Comparison of ENCODE assay signal across 1 cellular context in genomic region chr22:27627444-27627833, GRCh38.
TF ChIP-seq lines count a peak whose summit lies in the region.

No MANE protein-coding gene starts in this region.

TF ChIP-seq in HepG2, 621 proteins besides CTCF, POLR2A, EP300 and RAD21 (continued from another document and continues in another):
- TF ChIP-seq, protein P1, sequence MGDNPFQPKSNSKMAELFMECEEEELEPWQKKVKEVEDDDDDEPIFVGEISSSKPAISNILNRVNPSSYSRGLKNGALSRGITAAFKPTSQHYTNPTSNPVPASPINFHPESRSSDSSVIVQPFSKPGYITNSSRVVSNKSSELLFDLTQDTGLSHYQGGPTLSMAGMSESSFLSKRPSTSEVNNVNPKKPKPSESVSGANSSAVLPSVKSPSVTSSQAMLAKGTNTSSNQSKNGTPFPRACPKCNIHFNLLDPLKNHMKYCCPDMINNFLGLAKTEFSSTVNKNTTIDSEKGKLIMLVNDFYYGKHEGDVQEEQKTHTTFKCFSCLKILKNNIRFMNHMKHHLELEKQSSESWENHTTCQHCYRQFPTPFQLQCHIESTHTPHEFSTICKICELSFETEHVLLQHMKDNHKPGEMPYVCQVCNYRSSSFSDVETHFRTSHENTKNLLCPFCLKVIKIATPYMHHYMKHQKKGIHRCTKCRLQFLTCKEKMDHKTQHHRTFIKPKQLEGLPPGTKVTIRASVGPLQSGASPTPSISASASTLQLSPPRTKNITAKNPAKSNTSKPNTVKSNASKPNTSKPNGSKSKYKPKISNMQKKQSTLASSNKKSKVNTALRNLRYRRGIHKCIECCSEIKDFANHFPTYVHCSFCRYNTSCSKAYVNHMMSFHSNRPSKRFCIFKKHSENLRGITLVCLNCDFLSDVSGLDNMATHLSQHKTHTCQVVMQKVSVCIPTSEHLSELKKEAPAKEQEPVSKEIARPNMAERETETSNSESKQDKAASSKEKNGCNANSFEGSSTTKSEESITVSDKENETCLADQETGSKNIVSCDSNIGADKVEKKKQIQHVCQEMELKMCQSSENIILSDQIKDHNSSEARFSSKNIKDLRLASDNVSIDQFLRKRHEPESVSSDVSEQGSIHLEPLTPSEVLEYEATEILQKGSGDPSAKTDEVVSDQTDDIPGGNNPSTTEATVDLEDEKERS (CRISPR knock-in tag; IDR thresholded peaks at IDR 0.05), result peak; percentile 42; the same call in 1 of the 2 replicates
- TF ChIP-seq, protein P2, sequence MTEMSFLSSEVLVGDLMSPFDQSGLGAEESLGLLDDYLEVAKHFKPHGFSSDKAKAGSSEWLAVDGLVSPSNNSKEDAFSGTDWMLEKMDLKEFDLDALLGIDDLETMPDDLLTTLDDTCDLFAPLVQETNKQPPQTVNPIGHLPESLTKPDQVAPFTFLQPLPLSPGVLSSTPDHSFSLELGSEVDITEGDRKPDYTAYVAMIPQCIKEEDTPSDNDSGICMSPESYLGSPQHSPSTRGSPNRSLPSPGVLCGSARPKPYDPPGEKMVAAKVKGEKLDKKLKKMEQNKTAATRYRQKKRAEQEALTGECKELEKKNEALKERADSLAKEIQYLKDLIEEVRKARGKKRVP (CRISPR knock-in tag; IDR thresholded peaks at IDR 0.05), result peak in 1 of 2 experiments; percentile 48; a peak in 1 of 4 replicates
- TF ChIP-seq SALL2 (CRISPR knock-in tag; IDR thresholded peaks at IDR 0.05) (no peak), HHEX (CRISPR knock-in tag; IDR thresholded peaks at IDR 0.05) (no peak), SOX5 (CRISPR knock-in tag; IDR thresholded peaks at IDR 0.05; ENCODE audit: borderline replicate concordance) (peak; percentile 35; the same call in 1 of the 2 replicates), ZNF577 (CRISPR knock-in tag; IDR thresholded peaks at IDR 0.05; ENCODE audit: borderline replicate concordance, low read depth) (no peak), KDM5B (CRISPR knock-in tag; IDR thresholded peaks at IDR 0.05; ENCODE audit: borderline replicate concordance) (no peak), AGO1 (IDR thresholded peaks at IDR 0.05; ENCODE audit: low read depth, low read length, poor library complexity, severe bottlenecking) (no peak), DR1 (CRISPR knock-in tag; IDR thresholded peaks at IDR 0.05) (no peak), ZNF574 (CRISPR knock-in tag; IDR thresholded peaks at IDR 0.05) (peak; percentile 28; the same call in 1 of the 2 replicates), ZBTB21 (CRISPR knock-in tag; IDR thresholded peaks at IDR 0.05) (peak; percentile 11; the same call in 1 of the 2 replicates), KDM2A (CRISPR knock-in tag; IDR thresholded peaks at IDR 0.05; ENCODE audit: borderline replicate concordance, low read depth) (peak; percentile 74), DNMT1 (CRISPR knock-in tag; IDR thresholded peaks at IDR 0.05) (no peak), SALL1 (CRISPR knock-in tag; IDR thresholded peaks at IDR 0.05) (peak; percentile 31; the same call in 1 of the 2 replicates), CBFB (CRISPR knock-in tag; IDR thresholded peaks at IDR 0.05) (no peak), ZNF556 (CRISPR knock-in tag; IDR thresholded peaks at IDR 0.05; ENCODE audit: borderline replicate concordance) (no peak), HES4 (CRISPR knock-in tag; IDR thresholded peaks at IDR 0.05; ENCODE audit: borderline replicate concordance) (no peak), ZNF7 (CRISPR knock-in tag; IDR thresholded peaks at IDR 0.05) (no peak), NBN (conservative IDR thresholded peaks at IDR 0.05) (no peak), ELF3 (CRISPR knock-in tag; IDR thresholded peaks at IDR 0.05) (peak; percentile 48), HIVEP1 (CRISPR knock-in tag; IDR thresholded peaks at IDR 0.05) (no peak), REL (CRISPR knock-in tag; conservative IDR thresholded peaks at IDR 0.05) (no peak), TBP (CRISPR knock-in tag; IDR thresholded peaks at IDR 0.05) (no peak), ZNF569 (CRISPR knock-in tag; IDR thresholded peaks at IDR 0.05; ENCODE audit: borderline replicate concordance) (no peak), ELF4 (CRISPR knock-in tag; IDR thresholded peaks at IDR 0.05; ENCODE audit: borderline replicate concordance) (no peak), HBP1 (CRISPR knock-in tag; IDR thresholded peaks at IDR 0.05; ENCODE audit: low read depth) (no peak), SP4 (CRISPR knock-in tag; IDR thresholded peaks at IDR 0.05) (no peak), SMARCC2 (IDR thresholded peaks at IDR 0.05) (no peak), NONO (IDR thresholded peaks at IDR 0.05) (no peak), NONO (CRISPR knock-in tag; conservative IDR thresholded peaks at IDR 0.05) (no peak), GATAD2A (CRISPR knock-in tag; IDR thresholded peaks at IDR 0.05) (peak; percentile 60; the same call in 1 of the 2 replicates)
- TF ChIP-seq, protein P3, sequence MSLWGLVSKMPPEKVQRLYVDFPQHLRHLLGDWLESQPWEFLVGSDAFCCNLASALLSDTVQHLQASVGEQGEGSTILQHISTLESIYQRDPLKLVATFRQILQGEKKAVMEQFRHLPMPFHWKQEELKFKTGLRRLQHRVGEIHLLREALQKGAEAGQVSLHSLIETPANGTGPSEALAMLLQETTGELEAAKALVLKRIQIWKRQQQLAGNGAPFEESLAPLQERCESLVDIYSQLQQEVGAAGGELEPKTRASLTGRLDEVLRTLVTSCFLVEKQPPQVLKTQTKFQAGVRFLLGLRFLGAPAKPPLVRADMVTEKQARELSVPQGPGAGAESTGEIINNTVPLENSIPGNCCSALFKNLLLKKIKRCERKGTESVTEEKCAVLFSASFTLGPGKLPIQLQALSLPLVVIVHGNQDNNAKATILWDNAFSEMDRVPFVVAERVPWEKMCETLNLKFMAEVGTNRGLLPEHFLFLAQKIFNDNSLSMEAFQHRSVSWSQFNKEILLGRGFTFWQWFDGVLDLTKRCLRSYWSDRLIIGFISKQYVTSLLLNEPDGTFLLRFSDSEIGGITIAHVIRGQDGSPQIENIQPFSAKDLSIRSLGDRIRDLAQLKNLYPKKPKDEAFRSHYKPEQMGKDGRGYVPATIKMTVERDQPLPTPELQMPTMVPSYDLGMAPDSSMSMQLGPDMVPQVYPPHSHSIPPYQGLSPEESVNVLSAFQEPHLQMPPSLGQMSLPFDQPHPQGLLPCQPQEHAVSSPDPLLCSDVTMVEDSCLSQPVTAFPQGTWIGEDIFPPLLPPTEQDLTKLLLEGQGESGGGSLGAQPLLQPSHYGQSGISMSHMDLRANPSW (CRISPR knock-in tag; IDR thresholded peaks at IDR 0.05; ENCODE audit: borderline replicate concordance), result no peak
- TF ChIP-seq, protein P4, sequence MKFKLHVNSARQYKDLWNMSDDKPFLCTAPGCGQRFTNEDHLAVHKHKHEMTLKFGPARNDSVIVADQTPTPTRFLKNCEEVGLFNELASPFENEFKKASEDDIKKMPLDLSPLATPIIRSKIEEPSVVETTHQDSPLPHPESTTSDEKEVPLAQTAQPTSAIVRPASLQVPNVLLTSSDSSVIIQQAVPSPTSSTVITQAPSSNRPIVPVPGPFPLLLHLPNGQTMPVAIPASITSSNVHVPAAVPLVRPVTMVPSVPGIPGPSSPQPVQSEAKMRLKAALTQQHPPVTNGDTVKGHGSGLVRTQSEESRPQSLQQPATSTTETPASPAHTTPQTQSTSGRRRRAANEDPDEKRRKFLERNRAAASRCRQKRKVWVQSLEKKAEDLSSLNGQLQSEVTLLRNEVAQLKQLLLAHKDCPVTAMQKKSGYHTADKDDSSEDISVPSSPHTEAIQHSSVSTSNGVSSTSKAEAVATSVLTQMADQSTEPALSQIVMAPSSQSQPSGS (CRISPR knock-in tag; IDR thresholded peaks at IDR 0.05), result peak; percentile 74; the same call in 1 of the 2 replicates
- TF ChIP-seq, protein P5, sequence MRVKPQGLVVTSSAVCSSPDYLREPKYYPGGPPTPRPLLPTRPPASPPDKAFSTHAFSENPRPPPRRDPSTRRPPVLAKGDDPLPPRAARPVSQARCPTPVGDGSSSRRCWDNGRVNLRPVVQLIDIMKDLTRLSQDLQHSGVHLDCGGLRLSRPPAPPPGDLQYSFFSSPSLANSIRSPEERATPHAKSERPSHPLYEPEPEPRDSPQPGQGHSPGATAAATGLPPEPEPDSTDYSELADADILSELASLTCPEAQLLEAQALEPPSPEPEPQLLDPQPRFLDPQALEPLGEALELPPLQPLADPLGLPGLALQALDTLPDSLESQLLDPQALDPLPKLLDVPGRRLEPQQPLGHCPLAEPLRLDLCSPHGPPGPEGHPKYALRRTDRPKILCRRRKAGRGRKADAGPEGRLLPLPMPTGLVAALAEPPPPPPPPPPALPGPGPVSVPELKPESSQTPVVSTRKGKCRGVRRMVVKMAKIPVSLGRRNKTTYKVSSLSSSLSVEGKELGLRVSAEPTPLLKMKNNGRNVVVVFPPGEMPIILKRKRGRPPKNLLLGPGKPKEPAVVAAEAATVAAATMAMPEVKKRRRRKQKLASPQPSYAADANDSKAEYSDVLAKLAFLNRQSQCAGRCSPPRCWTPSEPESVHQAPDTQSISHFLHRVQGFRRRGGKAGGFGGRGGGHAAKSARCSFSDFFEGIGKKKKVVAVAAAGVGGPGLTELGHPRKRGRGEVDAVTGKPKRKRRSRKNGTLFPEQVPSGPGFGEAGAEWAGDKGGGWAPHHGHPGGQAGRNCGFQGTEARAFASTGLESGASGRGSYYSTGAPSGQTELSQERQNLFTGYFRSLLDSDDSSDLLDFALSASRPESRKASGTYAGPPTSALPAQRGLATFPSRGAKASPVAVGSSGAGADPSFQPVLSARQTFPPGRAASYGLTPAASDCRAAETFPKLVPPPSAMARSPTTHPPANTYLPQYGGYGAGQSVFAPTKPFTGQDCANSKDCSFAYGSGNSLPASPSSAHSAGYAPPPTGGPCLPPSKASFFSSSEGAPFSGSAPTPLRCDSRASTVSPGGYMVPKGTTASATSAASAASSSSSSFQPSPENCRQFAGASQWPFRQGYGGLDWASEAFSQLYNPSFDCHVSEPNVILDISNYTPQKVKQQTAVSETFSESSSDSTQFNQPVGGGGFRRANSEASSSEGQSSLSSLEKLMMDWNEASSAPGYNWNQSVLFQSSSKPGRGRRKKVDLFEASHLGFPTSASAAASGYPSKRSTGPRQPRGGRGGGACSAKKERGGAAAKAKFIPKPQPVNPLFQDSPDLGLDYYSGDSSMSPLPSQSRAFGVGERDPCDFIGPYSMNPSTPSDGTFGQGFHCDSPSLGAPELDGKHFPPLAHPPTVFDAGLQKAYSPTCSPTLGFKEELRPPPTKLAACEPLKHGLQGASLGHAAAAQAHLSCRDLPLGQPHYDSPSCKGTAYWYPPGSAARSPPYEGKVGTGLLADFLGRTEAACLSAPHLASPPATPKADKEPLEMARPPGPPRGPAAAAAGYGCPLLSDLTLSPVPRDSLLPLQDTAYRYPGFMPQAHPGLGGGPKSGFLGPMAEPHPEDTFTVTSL (CRISPR knock-in tag; IDR thresholded peaks at IDR 0.05; ENCODE audit: borderline replicate concordance), result no peak
- TF ChIP-seq, protein P6, sequence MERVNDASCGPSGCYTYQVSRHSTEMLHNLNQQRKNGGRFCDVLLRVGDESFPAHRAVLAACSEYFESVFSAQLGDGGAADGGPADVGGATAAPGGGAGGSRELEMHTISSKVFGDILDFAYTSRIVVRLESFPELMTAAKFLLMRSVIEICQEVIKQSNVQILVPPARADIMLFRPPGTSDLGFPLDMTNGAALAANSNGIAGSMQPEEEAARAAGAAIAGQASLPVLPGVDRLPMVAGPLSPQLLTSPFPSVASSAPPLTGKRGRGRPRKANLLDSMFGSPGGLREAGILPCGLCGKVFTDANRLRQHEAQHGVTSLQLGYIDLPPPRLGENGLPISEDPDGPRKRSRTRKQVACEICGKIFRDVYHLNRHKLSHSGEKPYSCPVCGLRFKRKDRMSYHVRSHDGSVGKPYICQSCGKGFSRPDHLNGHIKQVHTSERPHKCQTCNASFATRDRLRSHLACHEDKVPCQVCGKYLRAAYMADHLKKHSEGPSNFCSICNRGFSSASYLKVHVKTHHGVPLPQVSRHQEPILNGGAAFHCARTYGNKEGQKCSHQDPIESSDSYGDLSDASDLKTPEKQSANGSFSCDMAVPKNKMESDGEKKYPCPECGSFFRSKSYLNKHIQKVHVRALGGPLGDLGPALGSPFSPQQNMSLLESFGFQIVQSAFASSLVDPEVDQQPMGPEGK (CRISPR knock-in tag; IDR thresholded peaks at IDR 0.05), result peak; percentile 25
- TF ChIP-seq, protein P7, sequence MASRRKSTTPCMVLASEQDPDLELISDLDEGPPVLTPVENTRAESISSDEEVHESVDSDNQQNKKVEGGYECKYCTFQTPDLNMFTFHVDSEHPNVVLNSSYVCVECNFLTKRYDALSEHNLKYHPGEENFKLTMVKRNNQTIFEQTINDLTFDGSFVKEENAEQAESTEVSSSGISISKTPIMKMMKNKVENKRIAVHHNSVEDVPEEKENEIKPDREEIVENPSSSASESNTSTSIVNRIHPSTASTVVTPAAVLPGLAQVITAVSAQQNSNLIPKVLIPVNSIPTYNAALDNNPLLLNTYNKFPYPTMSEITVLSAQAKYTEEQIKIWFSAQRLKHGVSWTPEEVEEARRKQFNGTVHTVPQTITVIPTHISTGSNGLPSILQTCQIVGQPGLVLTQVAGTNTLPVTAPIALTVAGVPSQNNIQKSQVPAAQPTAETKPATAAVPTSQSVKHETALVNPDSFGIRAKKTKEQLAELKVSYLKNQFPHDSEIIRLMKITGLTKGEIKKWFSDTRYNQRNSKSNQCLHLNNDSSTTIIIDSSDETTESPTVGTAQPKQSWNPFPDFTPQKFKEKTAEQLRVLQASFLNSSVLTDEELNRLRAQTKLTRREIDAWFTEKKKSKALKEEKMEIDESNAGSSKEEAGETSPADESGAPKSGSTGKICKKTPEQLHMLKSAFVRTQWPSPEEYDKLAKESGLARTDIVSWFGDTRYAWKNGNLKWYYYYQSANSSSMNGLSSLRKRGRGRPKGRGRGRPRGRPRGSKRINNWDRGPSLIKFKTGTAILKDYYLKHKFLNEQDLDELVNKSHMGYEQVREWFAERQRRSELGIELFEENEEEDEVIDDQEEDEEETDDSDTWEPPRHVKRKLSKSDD (CRISPR knock-in tag; IDR thresholded peaks at IDR 0.05; ENCODE audit: low read depth), result no peak
